Comparison of ENCODE assay signal across 31 cellular contexts in the genomic region with DNA sequence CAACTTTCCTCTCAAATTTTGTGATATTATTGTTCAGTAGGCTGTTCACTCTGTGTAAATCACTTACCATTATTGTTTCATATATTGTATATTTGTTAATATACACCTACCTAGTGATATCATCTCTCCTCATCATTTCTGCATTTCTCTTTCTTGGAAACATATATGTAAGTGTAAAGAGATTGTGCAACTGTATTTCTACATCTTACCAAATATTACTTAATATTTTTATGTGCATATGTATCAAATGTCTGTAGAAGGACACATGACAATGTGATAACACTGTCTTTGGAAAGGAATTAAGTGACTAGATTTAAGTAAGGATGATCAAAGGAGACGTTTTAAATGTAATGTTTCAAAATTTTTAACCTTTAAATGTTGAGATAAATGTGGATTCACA.
"Had no signal": no experiment of that assay in that cellular context is flagged by ENCODE, and none has a peak within 500 bp of the region (broad histone marks: within the 10 kb centered on the region; RNA-seq: fewer than 3 reads in every experiment).

No MANE protein-coding gene starts in this region.

- FAIRE-seq: astrocyte, endometrium, endothelial cell of umbilical vein, frontal cortex had no signal

- H3K4me3 Mint-ChIP-seq: activated CD4-positive, alpha-beta T cell treated with anti-CD3 and anti-CD28 coated beads, Interleukin-2, amount 10 ng/mL, durations not matched to agents 7 days and 5 days; activated CD8-positive, alpha-beta T cell treated with anti-CD3 and anti-CD28 coated beads for 36 hours; activated naive CD8-positive, alpha-beta T cell; activated T-cell treated with anti-CD3 and anti-CD28 coated beads, Interleukin-2, amount 50 U/mL, for 4 hours; activated T-helper 17 cell treated with anti-CD3 and anti-CD28 coated beads, Interleukin-2, amount 50 U/mL, for 72 hours had no signal

- ATAC-seq: activated CD8-positive, alpha-beta T cell treated with anti-CD3 and anti-CD28 coated beads for 36 hours; activated T-cell treated with anti-CD3 and anti-CD28 coated beads, Interleukin-2, amount 50 U/mL, for 4 hours; activated T-helper 17 cell treated with anti-CD3 and anti-CD28 coated beads, Interleukin-2, amount 50 U/mL, for 72 hours; esophagus mucosa had no signal

- H3K27me3 Mint-ChIP-seq: activated CD4-positive, alpha-beta T cell treated with anti-CD3 and anti-CD28 coated beads, Interleukin-2, amount 10 ng/mL, durations not matched to agents 7 days and 5 days; activated T-helper 17 cell treated with anti-CD3 and anti-CD28 coated beads, Interleukin-2, amount 50 U/mL, for 72 hours had no signal

- H3K9me3 Mint-ChIP-seq: activated T-helper 17 cell treated with anti-CD3 and anti-CD28 coated beads, Interleukin-2, amount 50 U/mL, for 72 hours had no signal

- H3K4me3 ChIP-seq: cardiac muscle cell, colonic mucosa had no signal

- H3K4me1 Mint-ChIP-seq: activated CD4-positive, alpha-beta T cell treated with anti-CD3 and anti-CD28 coated beads, Interleukin-2, amount 10 ng/mL, durations not matched to agents 7 days and 5 days; activated T-helper 17 cell treated with anti-CD3 and anti-CD28 coated beads, Interleukin-2, amount 50 U/mL, for 72 hours had no signal

- DNase-seq: activated CD4-positive, alpha-beta T cell treated with anti-CD3 and anti-CD28 coated beads for 4 hours; activated CD4-positive, alpha-beta T cell treated with anti-CD3 and anti-CD28 coated beads, Interleukin-2, amount 10 ng/mL, durations not matched to agents 7 days and 5 days; activated CD4-positive, alpha-beta T cell treated with anti-CD3 and anti-CD28 coated beads, Interleukin-2, amount 50 U/mL, for 4 hours; activated CD4-positive, CD25-positive, alpha-beta regulatory T cell; activated CD4-positive, CD25-positive, alpha-beta regulatory T cell treated with anti-CD3 and anti-CD28 coated beads, Interleukin-2, amount 50 U/mL, for 72 hours; activated CD8-positive, alpha-beta memory T cell treated with anti-CD3 and anti-CD28 coated beads for 24 hours; activated CD8-positive, alpha-beta T cell treated with anti-CD3 and anti-CD28 coated beads for 36 hours; activated effector memory CD4-positive, alpha-beta T cell treated with Interleukin-2 at 50 U/mL for 16 hours; activated gamma-delta T cell treated with Interleukin-2 at 50 U/mL for 16 hours; activated naive CD4-positive, alpha-beta T cell treated with anti-CD3 and anti-CD28 coated beads, Interleukin-2, amount 50 U/mL, for 16 hours; activated naive CD4-positive, alpha-beta T cell treated with Interleukin-2 at 50 U/mL for 16 hours; activated T-cell treated with anti-CD3 and anti-CD28 coated beads, Interleukin-2, amount 50 U/mL, for 4 hours; amniotic stem cell; anterior cingulate cortex; brain microvascular endothelial cell; central memory CD4-positive, alpha-beta T cell; cerebellar nuclear complex; colonic mucosa; effector CD8-positive, alpha-beta T cell; foreskin fibroblast; head of caudate nucleus; hippocampal formation; T-helper 2 cell had no signal

- H3K27ac Mint-ChIP-seq: activated CD4-positive, alpha-beta T cell treated with anti-CD3 and anti-CD28 coated beads, Interleukin-2, amount 10 ng/mL, durations not matched to agents 7 days and 5 days; activated CD8-positive, alpha-beta T cell treated with anti-CD3 and anti-CD28 coated beads for 36 hours; activated naive CD8-positive, alpha-beta T cell; activated T-helper 17 cell treated with anti-CD3 and anti-CD28 coated beads, Interleukin-2, amount 50 U/mL, for 72 hours had no signal
